Comparison of ENCODE assay signal across 11 cellular contexts in the genomic region with DNA sequence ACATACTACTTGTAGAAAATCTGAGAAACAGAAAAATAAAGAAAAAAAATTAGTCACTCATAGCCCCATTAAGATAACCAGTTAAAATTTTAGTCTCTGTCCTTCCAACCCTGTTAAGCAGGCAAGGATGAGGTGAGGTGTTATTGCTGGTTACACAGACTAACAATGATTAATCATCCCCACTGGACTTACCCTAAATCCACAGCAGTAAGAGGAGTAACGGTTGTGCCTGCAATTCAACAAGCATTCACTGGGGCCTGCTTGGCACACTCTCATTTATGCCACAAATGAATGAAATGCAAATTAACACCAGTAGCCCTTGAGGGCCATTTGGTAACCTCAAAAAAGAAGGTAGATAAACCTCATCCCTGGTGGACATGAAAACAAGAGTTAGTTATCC. TPM values are rescaled to one million over a fixed set of nuclear protein-coding genes. Genes with fewer than 3 reads are reported as not detected.
A peak's percentile ranks its signal among the peaks of the same experiment; 100 is the strongest.
DNase-seq lines count a peak whose midpoint lies in the region; ATAC-seq, FAIRE-seq and TF ChIP-seq lines count a peak whose summit lies in the region.
"Had no signal": no experiment of that assay in that cellular context is flagged by ENCODE, and none has a peak within 500 bp of the region (broad histone marks: within the 10 kb centered on the region; RNA-seq: fewer than 3 reads in every experiment).

No MANE protein-coding gene starts in this region.

- CTCF ChIA-PET in naive thymus-derived CD4-positive, alpha-beta T cell (lab: Charles Lee) = interaction anchor here (0.7 kb wide), 1 partner anchor 27 kb away, joined by 3 read pairs; no protein-coding TSS in a partner anchor

- no peak overlapping the region for H3K27ac ChIP-seq in BLaER1
- H3K27ac ChIP-seq in naive thymus-derived CD4-positive, alpha-beta T cell (ENCODE audit: low read depth, low read length) = no peak overlapping the region
- H3K27ac ChIP-seq: psoas muscle had no signal

- intact Hi-C loops in natural killer cell (cut with micrococcal nuclease) = no loop called here
- intact Hi-C loops in naive thymus-derived CD4-positive, alpha-beta T cell (cut with micrococcal nuclease) = no loop called here

- ATAC-seq in GM19463 (IDR thresholded peaks at IDR 0.05; ENCODE audit: unreplicated experiment) = peak; percentile 72
- peak; percentile 80 for ATAC-seq in HG03460 (IDR thresholded peaks at IDR 0.05; ENCODE audit: unreplicated experiment)
- no peak for ATAC-seq in natural killer cell
- no peak for ATAC-seq in naive thymus-derived CD4-positive, alpha-beta T cell
- ATAC-seq: psoas muscle had no signal

- no peak for FAIRE-seq in frontal cortex (lab: Jason Lieb, UNC)

- H3K4me3 Mint-ChIP-seq in natural killer cell = no peak overlapping the region
- H3K4me3 Mint-ChIP-seq in naive thymus-derived CD4-positive, alpha-beta T cell = no peak overlapping the region
- H3K4me3 Mint-ChIP-seq: CD4-positive, CD25-positive, alpha-beta regulatory T cell had no signal

- H3K36me3 ChIP-seq in BLaER1 = no peaks in the 10 kb centered on the region
- H3K36me3 ChIP-seq in naive thymus-derived CD4-positive, alpha-beta T cell (ENCODE audit: control insufficient read depth in 2 of 3, insufficient read depth in 3 of 3, low read length in 3 of 3) = no peaks in the 10 kb centered on the region

- H3K4me1 Mint-ChIP-seq in natural killer cell = peaks cover 0 to 3% of the 10 kb centered on the region in 2 donors
- peaks cover 0 to 2% (median 0%) of the 10 kb centered on the region in 7 donors for H3K4me1 Mint-ChIP-seq in naive thymus-derived CD4-positive, alpha-beta T cell
- H3K4me1 Mint-ChIP-seq: CD4-positive, CD25-positive, alpha-beta regulatory T cell had no signal

- no peaks in the 10 kb centered on the region for H3K36me3 Mint-ChIP-seq in natural killer cell
- H3K36me3 Mint-ChIP-seq in naive thymus-derived CD4-positive, alpha-beta T cell = no peaks in the 10 kb centered on the region
- H3K36me3 Mint-ChIP-seq: CD4-positive, CD25-positive, alpha-beta regulatory T cell had no signal

- POLR2A ChIA-PET in naive thymus-derived CD4-positive, alpha-beta T cell (lab: Charles Lee) = no interaction called here

- no peak overlapping the region for H3K4me3 ChIP-seq in BLaER1
- no peak overlapping the region for H3K4me3 ChIP-seq in epithelial cell of esophagus (ENCODE audit: low read length)
- H3K4me3 ChIP-seq in naive thymus-derived CD4-positive, alpha-beta T cell (ENCODE audit: low read length) = no peak overlapping the region
- H3K4me3 ChIP-seq: psoas muscle had no signal

- no peaks in the 10 kb centered on the region for H3K9me3 ChIP-seq in BLaER1
- H3K9me3 ChIP-seq in naive thymus-derived CD4-positive, alpha-beta T cell (ENCODE audit: control insufficient read depth in 2 of 3, low read length in 3 of 3) = no peaks in the 10 kb centered on the region
- H3K9me3 ChIP-seq: psoas muscle had no signal

- H3K9me3 Mint-ChIP-seq in natural killer cell = no peaks in the 10 kb centered on the region
- no peaks in the 10 kb centered on the region for H3K9me3 Mint-ChIP-seq in naive thymus-derived CD4-positive, alpha-beta T cell

- H3K27me3 ChIP-seq in BLaER1 = no peaks in the 10 kb centered on the region
- H3K27me3 ChIP-seq in naive thymus-derived CD4-positive, alpha-beta T cell (ENCODE audit: control insufficient read depth in 2 of 2, insufficient read depth in 2 of 2, low read length in 2 of 2) = peaks cover 0 to 5% of the 10 kb centered on the region in 2 donors

- H3K4me1 ChIP-seq in BLaER1 = peaks cover 8% of the 10 kb centered on the region
- no peaks in the 10 kb centered on the region for H3K4me1 ChIP-seq in naive thymus-derived CD4-positive, alpha-beta T cell (ENCODE audit: control insufficient read depth in 2 of 2, insufficient read depth in 2 of 2, low read length in 2 of 2)

- H3K9ac ChIP-seq in BLaER1 = no peak overlapping the region

- TF ChIP-seq CTCF in epithelial cell of esophagus (IDR thresholded peaks at IDR 0.05; ENCODE audit: insufficient read depth, low read depth, low read length, missing control alignments) (no peak), natural killer cell (IDR thresholded peaks at IDR 0.05) (no peak)

- H4K20me1 ChIP-seq in BLaER1 = no peaks in the 10 kb centered on the region

- no peak overlapping the region for H3K27ac Mint-ChIP-seq in natural killer cell
- no peak overlapping the region for H3K27ac Mint-ChIP-seq in naive thymus-derived CD4-positive, alpha-beta T cell
- H3K27ac Mint-ChIP-seq: CD4-positive, CD25-positive, alpha-beta regulatory T cell had no signal

- DNase-seq in epithelial cell of esophagus (ENCODE audit: low read depth) (peak; percentile 59), frontal cortex (ENCODE audit: low spot score in 2 of 2) (no peak), natural killer cell (no peak), SKM-1 treated with dmso at 0.1 percent for 144 hours (lab: John Stamatoyannopoulos, UW; ENCODE audit: unreplicated experiment) (no peak)
- no peak for DNase-seq in naive thymus-derived CD4-positive, alpha-beta T cell
- DNase-seq: aorta; CD4-positive, CD25-positive, alpha-beta regulatory T cell; psoas muscle had no signal

- H3K4me2 ChIP-seq in BLaER1 = peak overlapping the region; percentile 27

- peaks cover 13 to 18% of the 10 kb centered on the region in 2 donors for H3K27me3 Mint-ChIP-seq in natural killer cell (ENCODE audit: low read depth in 2 of 2)
- H3K27me3 Mint-ChIP-seq in naive thymus-derived CD4-positive, alpha-beta T cell = peaks cover 18 to 38% (median 36%) of the 10 kb centered on the region in 5 donors

RNA-seq across cellular contexts. Expression of gene LHFPL2, which starts 8.0 kb away (rescaled TPM):
- total RNA-seq in frontal cortex (23.2 TPM), natural killer cell (1 to 10 TPM in 1 of 3 donors, under 1 TPM in 2; 0.85 to 1.9 (median 1.00) TPM)
- 1 to 10 TPM in 3 of 5 experiments, under 1 TPM in 1, not detected in 1; 0.61 to 2.9 (median 2.2) TPM for total RNA-seq in naive thymus-derived CD4-positive, alpha-beta T cell
- under 1 TPM; 0.37 to 0.52 TPM for polyA plus RNA-seq in naive thymus-derived CD4-positive, alpha-beta T cell

Comparison
In these comparisons a context has a peak if more than half of its experiments do, and no peak if none do; other contexts are left out.
1. ATAC-seq: peak in GM19463 (single experiment) and HG03460 (single experiment); none in natural killer cell (0 of 3) and naive thymus-derived CD4-positive, alpha-beta T cell (single experiment).